Comparison of ENCODE assay signal across 28 cellular contexts in the genomic region with DNA sequence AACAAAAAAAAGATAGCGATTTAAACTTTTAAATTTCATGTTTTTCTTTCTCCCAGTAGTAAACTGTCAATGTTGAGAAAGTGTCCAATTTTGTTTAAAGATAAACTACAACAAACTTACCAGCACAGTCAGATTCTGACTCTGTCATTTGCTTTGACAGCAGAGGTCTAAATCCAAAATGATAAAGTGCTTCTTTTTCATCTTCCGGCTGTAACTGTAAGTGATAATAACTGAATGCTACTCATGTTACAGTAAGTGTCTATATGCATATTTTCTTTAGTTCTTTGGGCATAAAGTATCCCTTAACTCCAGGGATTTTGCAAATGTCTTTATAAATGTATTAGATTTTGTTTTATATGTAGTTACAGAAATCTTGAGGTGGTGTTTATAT.
"Had no signal": no experiment of that assay in that cellular context is flagged by ENCODE, and none has a peak within 500 bp of the region (broad histone marks: within the 10 kb centered on the region; RNA-seq: fewer than 3 reads in every experiment).

No MANE protein-coding gene starts in this region.

- H3K36me3 ChIP-seq: heart right ventricle, left ventricle myocardium inferior, ovary, thoracic aorta had no signal

- H3K4me3 Mint-ChIP-seq: dendritic cell treated with granulocyte-macrophage colony-stimulating factor and Interleukin-4, amounts not matched to agents 40 ng/mL and 50 ng/mL, for 4 days; endodermal cell; natural killer cell treated with Interleukin-12 subunit alpha and Interleukin-12 subunit beta and Interleukin-15 and Interleukin-18, amount 100 ng/mL, for 72 hours; stimulated activated effector memory CD8-positive, alpha-beta T cell treated with anti-CD3 and anti-CD28 coated beads, Interleukin-12 subunit alpha, Interleukin-12 subunit beta, amount 100 ng/mL, for 72 hours; stimulated activated naive CD8-positive, alpha-beta T cell treated with anti-CD3 and anti-CD28 coated beads, Interleukin-15, Interleukin-2, amounts not matched to agents 100 ng/mL and 50 ng/mL, for 24 hours; T-helper 17 cell had no signal

- H3K27me3 ChIP-seq: foreskin keratinocyte, heart right ventricle, ovary had no signal

- H3K27me3 Mint-ChIP-seq: dendritic cell treated with granulocyte-macrophage colony-stimulating factor and Interleukin-4, amounts not matched to agents 40 ng/mL and 50 ng/mL, for 4 days; natural killer cell treated with Interleukin-12 subunit alpha and Interleukin-12 subunit beta and Interleukin-15 and Interleukin-18, amount 100 ng/mL, for 72 hours; progenitor cell of endocrine pancreas; stimulated activated naive CD8-positive, alpha-beta T cell treated with anti-CD3 and anti-CD28 coated beads, Interleukin-15, Interleukin-2, amounts not matched to agents 100 ng/mL and 50 ng/mL, for 24 hours; T-helper 17 cell had no signal

- H3K4me1 Mint-ChIP-seq: endodermal cell; stimulated activated effector memory CD8-positive, alpha-beta T cell treated with anti-CD3 and anti-CD28 coated beads, Interleukin-12 subunit alpha, Interleukin-12 subunit beta, amount 100 ng/mL, for 72 hours; T-helper 17 cell had no signal

- H3K4me1 ChIP-seq: foreskin keratinocyte had no signal

- ATAC-seq: esophagus mucosa; natural killer cell treated with Interleukin-12 subunit alpha and Interleukin-12 subunit beta and Interleukin-15 and Interleukin-18, amount 100 ng/mL, for 72 hours; stimulated activated effector memory CD8-positive, alpha-beta T cell treated with anti-CD3 and anti-CD28 coated beads, Interleukin-12 subunit alpha, Interleukin-12 subunit beta, amount 100 ng/mL, for 72 hours; T-helper 17 cell had no signal

- H3K4me3 ChIP-seq: heart right ventricle, left ventricle myocardium inferior, lung, mucosa of descending colon, ovary, skin epidermis, thoracic aorta had no signal

- H3K27ac Mint-ChIP-seq: dendritic cell treated with granulocyte-macrophage colony-stimulating factor and Interleukin-4, amounts not matched to agents 40 ng/mL and 50 ng/mL, for 4 days; endodermal cell; natural killer cell treated with Interleukin-12 subunit alpha and Interleukin-12 subunit beta and Interleukin-15 and Interleukin-18, amount 100 ng/mL, for 72 hours; progenitor cell of endocrine pancreas; stimulated activated effector memory CD8-positive, alpha-beta T cell treated with anti-CD3 and anti-CD28 coated beads, Interleukin-12 subunit alpha, Interleukin-12 subunit beta, amount 100 ng/mL, for 72 hours; stimulated activated naive CD8-positive, alpha-beta T cell treated with anti-CD3 and anti-CD28 coated beads, Interleukin-15, Interleukin-2, amounts not matched to agents 100 ng/mL and 50 ng/mL, for 24 hours; T-helper 17 cell had no signal

- DNase-seq: activated CD4-positive, alpha-beta T cell treated with anti-CD3 and anti-CD28 coated beads for 4 hours; activated CD4-positive, alpha-beta T cell treated with anti-CD3 and anti-CD28 coated beads, Interleukin-2, amount 50 U/mL, for 48 hours; activated CD8-positive, alpha-beta memory T cell treated with anti-CD3 and anti-CD28 coated beads for 24 hours; activated effector memory CD4-positive, alpha-beta T cell treated with anti-CD3 and anti-CD28 coated beads, Interleukin-2, amount 50 U/mL, for 16 hours; activated naive CD4-positive, alpha-beta T cell treated with anti-CD3 and anti-CD28 coated beads, Interleukin-2, amount 50 U/mL, for 16 hours; amygdala; central memory CD4-positive, alpha-beta T cell; endodermal cell; foreskin keratinocyte; heart right ventricle; left ventricle myocardium inferior; mesendoderm; mucosa of descending colon; ovary; stimulated activated CD4-positive, alpha-beta T cell treated with anti-CD3 and anti-CD28 coated beads, Interleukin-4, amount 100 ng/mL, for 24 hours; T-helper 17 cell; T1000; trophoblast cell had no signal

- H3K27ac ChIP-seq: foreskin keratinocyte, left ventricle myocardium inferior, ovary, skin epidermis, thoracic aorta, VCaP had no signal

- H3K9me3 ChIP-seq: mucosa of descending colon, ovary, thoracic aorta had no signal

- H3K36me3 Mint-ChIP-seq: natural killer cell treated with Interleukin-12 subunit alpha and Interleukin-12 subunit beta and Interleukin-15 and Interleukin-18, amount 100 ng/mL, for 72 hours; stimulated activated effector memory CD8-positive, alpha-beta T cell treated with anti-CD3 and anti-CD28 coated beads, Interleukin-12 subunit alpha, Interleukin-12 subunit beta, amount 100 ng/mL, for 72 hours had no signal
